Comparison of ENCODE assay signal across 22 cellular contexts in the genomic region with DNA sequence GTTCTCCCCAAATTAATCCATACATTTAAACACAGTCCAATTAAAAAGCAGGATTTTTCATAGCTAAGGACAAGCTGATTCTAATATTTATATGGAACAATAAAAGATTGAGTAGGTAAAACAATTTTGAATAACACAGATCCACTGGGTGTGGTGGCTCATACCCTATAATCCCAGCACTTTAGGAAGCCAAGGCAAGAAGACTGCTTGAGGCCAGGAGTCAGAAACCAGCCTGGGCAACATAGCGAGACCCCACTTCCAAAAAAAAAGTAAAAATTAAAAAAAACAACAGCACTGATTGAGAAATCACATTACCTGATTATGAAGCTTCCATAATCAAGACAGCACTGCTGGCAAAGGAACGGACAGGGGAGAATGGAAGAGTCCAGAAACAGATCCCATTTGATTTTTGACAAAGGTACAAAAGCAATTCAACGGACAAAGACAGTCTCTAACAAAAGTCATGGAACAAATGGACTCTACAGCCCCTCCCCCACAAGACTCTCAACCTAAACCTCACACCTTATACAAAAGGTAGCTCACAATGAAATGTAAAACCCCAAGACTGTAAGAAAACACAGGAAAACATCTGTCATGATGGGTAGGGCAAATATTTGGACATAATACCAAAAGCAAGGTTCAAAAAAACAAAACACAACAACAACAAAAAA. TPM values are rescaled to one million over a fixed set of nuclear protein-coding genes. Genes with fewer than 3 reads are reported as not detected.
DNase-seq lines count a peak whose midpoint lies in the region; ATAC-seq and TF ChIP-seq lines count a peak whose summit lies in the region.
"Had no signal": no experiment of that assay in that cellular context is flagged by ENCODE, and none has a peak within 500 bp of the region (broad histone marks: within the 10 kb centered on the region; RNA-seq: fewer than 3 reads in every experiment).

No MANE protein-coding gene starts in this region.

- no peak for TF ChIP-seq POLR2A in spleen (IDR thresholded peaks at IDR 0.05)

- H3K4me3 Mint-ChIP-seq in CD8-positive, alpha-beta memory T cell, result peak overlapping the region in 6 of 7 donors; percentile 8 to 79 (median 53)
- H3K4me3 Mint-ChIP-seq in WTC11 (no peak overlapping the region), naive B cell (peak overlapping the region; percentile 4 to 94 (median 90))

- TF ChIP-seq CTCF in WTC11 (IDR thresholded peaks at IDR 0.05) (no peak), spleen (IDR thresholded peaks at IDR 0.05 in 8 of 11, conservative IDR thresholded peaks at IDR 0.05 in 3 of 11) (no peak)

- CTCF ChIA-PET in CD8-positive, alpha-beta memory T cell (lab: Charles Lee), result interaction anchor here (0.8 to 1.5 kb wide), 3 partner anchors 9 to 63 kb away, joined by 3 to 6 read pairs (median 4); no protein-coding TSS in a partner anchor
- CTCF ChIA-PET in WTC11 (lab: Charles Lee), result interaction anchor here (3.7 to 9.6 kb wide), 2 partner anchors 10 to 63 kb away, joined by 29 to 131 read pairs; no protein-coding TSS in a partner anchor

- peak overlapping the region in 5 of 8 donors; percentile 13 to 76 (median 22) for H3K27ac Mint-ChIP-seq in CD8-positive, alpha-beta memory T cell
- H3K27ac Mint-ChIP-seq in WTC11 (peak overlapping the region; percentile 61), naive B cell (peak overlapping the region; percentile 81 to 98 (median 96))
- H3K27ac Mint-ChIP-seq: stimulated activated effector memory CD8-positive, alpha-beta T cell treated with anti-CD3 and anti-CD28 coated beads, Interleukin-12 subunit alpha, Interleukin-12 subunit beta, amount 100 ng/mL, for 72 hours had no signal

- H3K4me3 ChIP-seq in BLaER1, result no peak overlapping the region
- no peak overlapping the region for H3K4me3 ChIP-seq in CD8-positive, alpha-beta memory T cell (ENCODE audit: low read length)
- H3K4me3 ChIP-seq in spleen, result no peak overlapping the region
- H3K4me3 ChIP-seq in effector memory CD4-positive, alpha-beta T cell (ENCODE audit: insufficient read depth, low read depth, low read length, poor library complexity, severe bottlenecking), result no peak overlapping the region
- H3K4me3 ChIP-seq: HAP-1, left ventricle myocardium inferior, Peyer's patch, right atrium auricular region, thyroid gland had no signal

- H3K36me3 ChIP-seq in BLaER1, result peaks cover 7% of the 10 kb centered on the region; the same call in 1 of the 2 replicates
- no peaks in the 10 kb centered on the region for H3K36me3 ChIP-seq in CD8-positive, alpha-beta memory T cell (ENCODE audit: insufficient read depth, low read length)
- H3K36me3 ChIP-seq in spleen, result no peaks in the 10 kb centered on the region
- H3K36me3 ChIP-seq in effector memory CD4-positive, alpha-beta T cell (ENCODE audit: control insufficient read depth, insufficient read depth, low read length), result no peaks in the 10 kb centered on the region
- H3K36me3 ChIP-seq: HAP-1, left ventricle myocardium inferior, Peyer's patch, right atrium auricular region, thyroid gland had no signal

- H3K27ac ChIP-seq in BLaER1 (no peak overlapping the region), spleen (peak overlapping the region in 2 of 8 donors; percentile 10 to 64)
- no peak overlapping the region for H3K27ac ChIP-seq in CD8-positive, alpha-beta memory T cell (ENCODE audit: low read depth, low read length)
- no peak overlapping the region for H3K27ac ChIP-seq in effector memory CD4-positive, alpha-beta T cell (ENCODE audit: insufficient read depth, low read length, poor library complexity, severe bottlenecking)
- H3K27ac ChIP-seq: HL-60, left ventricle myocardium inferior, right atrium auricular region, thyroid gland had no signal

- DNase-seq in CD8-positive, alpha-beta memory T cell, result no peak
- DNase-seq in WTC11 (ENCODE audit: low spot score), result no peak
- no peak for DNase-seq in naive B cell
- DNase-seq in GOT3 (lab: John Stamatoyannopoulos, UW), result no peak
- DNase-seq in glomerular visceral epithelial cell (ENCODE audit: extremely low spot score), result no peak
- DNase-seq in spleen, result no peak
- no peak for DNase-seq in effector memory CD4-positive, alpha-beta T cell
- DNase-seq: aorta; effector CD8-positive, alpha-beta T cell; left ventricle myocardium inferior; NCI-H187; NCI-H345; occipital lobe; Peyer's patch; T-helper 9 cell had no signal

- POLR2A ChIA-PET in CD8-positive, alpha-beta memory T cell (lab: Charles Lee), result no interaction called here
- POLR2A ChIA-PET in WTC11 (lab: Charles Lee), result no interaction called here

- peaks cover 100% of the 10 kb centered on the region for H4K20me1 ChIP-seq in BLaER1

- no peaks in the 10 kb centered on the region for H3K9me3 Mint-ChIP-seq in CD8-positive, alpha-beta memory T cell
- no peaks in the 10 kb centered on the region for H3K9me3 Mint-ChIP-seq in WTC11
- H3K9me3 Mint-ChIP-seq in naive B cell, result no peaks in the 10 kb centered on the region
- H3K9me3 Mint-ChIP-seq: stimulated activated effector memory CD8-positive, alpha-beta T cell treated with anti-CD3 and anti-CD28 coated beads, Interleukin-12 subunit alpha, Interleukin-12 subunit beta, amount 100 ng/mL, for 72 hours had no signal

- 81 to 92% (median 87%) methylated on average over 3 of the region's 3 CpGs for WGBS in spleen, 5 donors

- peaks cover 96 to 100% (median 98%) of the 10 kb centered on the region in 3 donors for H3K4me1 Mint-ChIP-seq in CD8-positive, alpha-beta memory T cell
- peaks cover 91% of the 10 kb centered on the region for H3K4me1 Mint-ChIP-seq in WTC11
- peaks cover 83 to 99% (median 94%) of the 10 kb centered on the region in 3 donors for H3K4me1 Mint-ChIP-seq in naive B cell

- H3K4me1 ChIP-seq in BLaER1 (peaks cover 95% of the 10 kb centered on the region), spleen (peaks cover 74 to 100% (median 98%) of the 10 kb centered on the region in 6 donors)
- peaks cover 98% of the 10 kb centered on the region for H3K4me1 ChIP-seq in CD8-positive, alpha-beta memory T cell (ENCODE audit: insufficient read depth, low read length)
- H3K4me1 ChIP-seq in effector memory CD4-positive, alpha-beta T cell (ENCODE audit: control insufficient read depth, insufficient read depth, low read length, poor library complexity, severe bottlenecking), result peaks cover 56% of the 10 kb centered on the region

- peak overlapping the region; percentile 79 for H3K4me2 ChIP-seq in BLaER1

- no peak overlapping the region for H3K9ac ChIP-seq in BLaER1

- intact Hi-C loops in spleen (cut with DNase I; ENCODE audit: low total_unique reads), result loop anchor here (10.0 kb wide), 1 partner anchor 159 kb away; no protein-coding TSS in a partner anchor

- peaks cover 0 to 2% (median 0%) of the 10 kb centered on the region in 3 donors for H3K36me3 Mint-ChIP-seq in CD8-positive, alpha-beta memory T cell
- no peaks in the 10 kb centered on the region for H3K36me3 Mint-ChIP-seq in WTC11
- H3K36me3 Mint-ChIP-seq in naive B cell, result no peaks in the 10 kb centered on the region

- no peaks in the 10 kb centered on the region for H3K9me3 ChIP-seq in BLaER1
- H3K9me3 ChIP-seq in CD8-positive, alpha-beta memory T cell (ENCODE audit: low read length), result no peaks in the 10 kb centered on the region
- H3K9me3 ChIP-seq in spleen, result no peaks in the 10 kb centered on the region
- H3K9me3 ChIP-seq in effector memory CD4-positive, alpha-beta T cell (ENCODE audit: control insufficient read depth, low read length), result no peaks in the 10 kb centered on the region
- H3K9me3 ChIP-seq: HAP-1, left ventricle myocardium inferior, Peyer's patch, right atrium auricular region, thyroid gland had no signal

- H3K27me3 ChIP-seq in BLaER1 (no peaks in the 10 kb centered on the region), spleen (replicated peaks in 1 of 7) (no peaks in the 10 kb centered on the region)
- H3K27me3 ChIP-seq in CD8-positive, alpha-beta memory T cell (ENCODE audit: insufficient read depth, low read length, poor library complexity, severe bottlenecking), result no peaks in the 10 kb centered on the region
- H3K27me3 ChIP-seq in effector memory CD4-positive, alpha-beta T cell (replicated peaks; ENCODE audit: control insufficient read depth, insufficient read depth, low read length, poor library complexity, severe bottlenecking), result no peaks in the 10 kb centered on the region
- H3K27me3 ChIP-seq: Peyer's patch, right atrium auricular region, thyroid gland had no signal

- H3K27me3 Mint-ChIP-seq in CD8-positive, alpha-beta memory T cell, result peaks cover 0 to 2% of the 10 kb centered on the region in 2 donors
- no peaks in the 10 kb centered on the region for H3K27me3 Mint-ChIP-seq in WTC11 (ENCODE audit: low read depth)
- no peaks in the 10 kb centered on the region for H3K27me3 Mint-ChIP-seq in naive B cell

- ATAC-seq in WTC11 (no peak), naive B cell (ENCODE audit: low read depth in 2 of 2) (no peak)
- ATAC-seq: activated CD4-positive, CD25-positive, alpha-beta regulatory T cell treated with anti-CD3 and anti-CD28 coated beads, Interleukin-2, amount 50 U/mL, for 24 hours; stimulated activated effector memory CD8-positive, alpha-beta T cell treated with anti-CD3 and anti-CD28 coated beads, Interleukin-12 subunit alpha, Interleukin-12 subunit beta, amount 100 ng/mL, for 72 hours had no signal

TF ChIP-seq in WTC11, 78 proteins besides CTCF, POLR2A, EP300 and RAD21:
- TF ChIP-seq ERG (CRISPR knock-in tag; IDR thresholded peaks at IDR 0.05), result no peak
- peak; percentile 51; the same call in 1 of the 2 replicates for TF ChIP-seq ZNF121 (CRISPR knock-in tag; IDR thresholded peaks at IDR 0.05)

RNA-seq across cellular contexts. Expression of gene USP7, which starts 17.9 kb away (rescaled TPM):
- 100 to 1,000 TPM; 189 to 192 TPM for total RNA-seq in CD8-positive, alpha-beta memory T cell
- 12.6 TPM for polyA plus RNA-seq in CD8-positive, alpha-beta memory T cell
- total RNA-seq in WTC11 (2021), result 153 to 211 TPM (median 161 TPM) in 3 replicates
- polyA plus RNA-seq in naive B cell (ENCODE audit: low read depth in 6 of 6), result 10 to 100 TPM in 4 of 6 donors, 1 to 10 TPM in 2; 4.4 to 21.5 (median 12.2) TPM
- total RNA-seq in spleen, result 100 to 1,000 TPM; 102 to 145 (median 128) TPM
- polyA plus RNA-seq in spleen, result 10 to 100 TPM; 26.1 to 34.6 (median 29.6) TPM

Comparison
In these comparisons a context has a peak if more than half of its experiments do, and no peak if none do; other contexts are left out.
1. H3K27ac Mint-ChIP-seq: peak in every context shown above with its lines; median percentile 96 in naive B cell; 61 in WTC11; 22 in CD8-positive, alpha-beta memory T cell.